8 cellular contexts compared by ENCODE assay signal in the genomic region with DNA sequence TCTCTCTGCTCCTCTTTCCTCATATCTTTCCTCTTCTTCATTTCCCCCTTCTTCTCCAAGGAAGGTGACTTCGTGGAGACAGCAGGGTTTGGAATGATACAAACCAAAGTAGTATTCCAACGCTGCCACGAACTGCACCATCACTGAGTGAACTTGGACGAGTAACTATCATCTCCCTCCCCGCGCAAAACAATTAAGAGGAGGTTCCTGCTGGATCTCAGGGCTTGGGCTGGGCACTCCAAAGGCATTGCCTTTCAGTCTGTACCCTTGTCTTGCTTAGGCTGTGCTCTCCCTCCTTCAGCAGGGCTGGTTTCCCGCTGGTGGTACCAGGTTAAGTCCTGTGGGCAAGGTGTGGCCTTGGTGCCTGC. TPM values are rescaled to one million over a fixed set of nuclear protein-coding genes. Genes with fewer than 3 reads are reported as not detected.
DNase-seq lines count a peak whose midpoint lies in the region; TF ChIP-seq lines count a peak whose summit lies in the region.

No MANE protein-coding gene starts in this region.

- H3K9ac ChIP-seq in endocrine pancreas (ENCODE audit: control insufficient read depth, insufficient read depth, low read length) (no peak overlapping the region), neural progenitor cell (no peak overlapping the region)

- H3K9me3 Mint-ChIP-seq in neural progenitor cell, result no peaks in the 10 kb centered on the region

- H3K4me3 Mint-ChIP-seq in neural progenitor cell, result peak overlapping the region; percentile 78

- DNase-seq in BJ (ENCODE audit: low read depth) (no peak), LNCaP clone FGC (ENCODE audit: low read depth) (no peak), neural progenitor cell (ENCODE audit: low spot score) (no peak), GM20000 (ENCODE audit: low spot score) (no peak), thyroid gland (no peak), GM10266 (ENCODE audit: extremely low spot score) (no peak), NCI-H128 (lab: John Stamatoyannopoulos, UW; ENCODE audit: unreplicated experiment) (no peak)

- peaks cover 16% of the 10 kb centered on the region for H3K79me2 ChIP-seq in neural progenitor cell (ENCODE audit: low read depth)

- peaks cover 32% of the 10 kb centered on the region for H4K20me1 ChIP-seq in neural progenitor cell (ENCODE audit: low read depth)

- H3K27ac ChIP-seq in neural progenitor cell (no peak overlapping the region), thyroid gland (no peak overlapping the region)

- intact Hi-C loops in thyroid gland (cut with DNase I), result no loop called here

- TF ChIP-seq POLR2A in thyroid gland (IDR thresholded peaks at IDR 0.05), result no peak

- H3K27me3 ChIP-seq in BJ (ENCODE audit: control insufficient read depth, insufficient read depth, low read length) (peaks cover 22% of the 10 kb centered on the region), endocrine pancreas (ENCODE audit: control insufficient read depth, insufficient read depth, low read length) (no peaks in the 10 kb centered on the region), neural progenitor cell (peaks cover 69% of the 10 kb centered on the region), thyroid gland (no peaks in the 10 kb centered on the region)

- H3K36me3 Mint-ChIP-seq in neural progenitor cell, result no peaks in the 10 kb centered on the region

- TF ChIP-seq CTCF in BJ (IDR thresholded peaks at IDR 0.05; ENCODE audit: insufficient read depth, low read depth, low read length) (no peak), LNCaP clone FGC (IDR thresholded peaks at IDR 0.05; ENCODE audit: control insufficient read depth, extremely low read depth, insufficient read depth) (no peak), neural progenitor cell (IDR thresholded peaks at IDR 0.05) (no peak), GM20000 (IDR thresholded peaks at IDR 0.05; ENCODE audit: extremely low read depth, missing control alignments) (no peak), thyroid gland (IDR thresholded peaks at IDR 0.05) (no peak), GM10266 (IDR thresholded peaks at IDR 0.05; ENCODE audit: control insufficient read depth, insufficient read depth, low read depth, missing control alignments) (no peak)

- H3K36me3 ChIP-seq in BJ (ENCODE audit: control insufficient read depth, insufficient read depth, low read length) (no peaks in the 10 kb centered on the region), endocrine pancreas (ENCODE audit: control insufficient read depth, insufficient read depth, low read length) (no peaks in the 10 kb centered on the region), neural progenitor cell (no peaks in the 10 kb centered on the region), thyroid gland (no peaks in the 10 kb centered on the region)

- H3K4me1 Mint-ChIP-seq in neural progenitor cell, result peaks cover 30% of the 10 kb centered on the region

- H3K4me3 ChIP-seq in BJ (ENCODE audit: low read depth, low read length) (peak overlapping the region; percentile 64), LNCaP clone FGC (ENCODE audit: low read depth, low read length) (peak overlapping the region; percentile 47), endocrine pancreas (ENCODE audit: control insufficient read depth, insufficient read depth, low read length) (peak overlapping the region; percentile 66), neural progenitor cell (peak overlapping the region; percentile 66), thyroid gland (replicated peaks in 1 of 3) (peak overlapping the region in 1 of 3 donors; percentile 57)

- peaks cover 19% of the 10 kb centered on the region for H3F3A ChIP-seq in neural progenitor cell (ENCODE audit: low read depth)

- peak overlapping the region; percentile 12 for H2AFZ ChIP-seq in neural progenitor cell (replicated peaks)

- H3K27me3 Mint-ChIP-seq in neural progenitor cell (ENCODE audit: insufficient read depth, low read depth), result peaks cover 46% of the 10 kb centered on the region

- H3K4me1 ChIP-seq in endocrine pancreas (ENCODE audit: control insufficient read depth, insufficient read depth, low read length) (peaks cover 9% of the 10 kb centered on the region), neural progenitor cell (peaks cover 19% of the 10 kb centered on the region), thyroid gland (peaks cover 19 to 30% of the 10 kb centered on the region in 2 donors)

- H3K9me3 ChIP-seq in endocrine pancreas (ENCODE audit: control insufficient read depth, low read length), result no peaks in the 10 kb centered on the region
- no peaks in the 10 kb centered on the region for H3K9me3 ChIP-seq in neural progenitor cell (ENCODE audit: low read depth)
- no peaks in the 10 kb centered on the region for H3K9me3 ChIP-seq in thyroid gland

- H3K27ac Mint-ChIP-seq in neural progenitor cell, result no peak overlapping the region

- CTCF ChIA-PET in BJ (lab: Yijun Ruan, JAX), result no interaction called here

- POLR2A ChIA-PET in BJ (lab: Charles Lee), result interaction anchor here (0.6 kb wide), 1 partner anchor 1199 kb away, joined by 3 read pairs; no protein-coding TSS in a partner anchor

- 32 to 36% methylated on average over 7 of the region's 7 CpGs for WGBS in thyroid gland, 2 donors

- H3K4me2 ChIP-seq in neural progenitor cell, result peak overlapping the region; percentile 76

RNA-seq across cellular contexts. Expression of gene PITX3, which starts 0.8 kb away (rescaled TPM):
- not detected in 2 replicates for polyA plus RNA-seq in BJ (2011; rRNA removed)
- polyA minus RNA-seq in BJ (2011; rRNA and poly(A)+ RNA removed), result not detected in 2 replicates
- total RNA-seq in neural progenitor cell (ENCODE audit: low replicate concordance) (0.46 TPM in 1 of 2 replicates, not detected in the other), thyroid gland (under 1 TPM in 1 of 4 donors, not detected in 3; 0.45 TPM)

RNA-seq across cellular contexts. Expression of gene GBF1, which starts 3.2 kb away (rescaled TPM):
- 19.0 and 28.4 TPM in 2 replicates for polyA plus RNA-seq in BJ (2011; rRNA removed)
- polyA minus RNA-seq in BJ (2011; rRNA and poly(A)+ RNA removed), result 54.6 and 65.0 TPM in 2 replicates
- 23.5 and 37.9 TPM in 2 replicates for total RNA-seq in neural progenitor cell (ENCODE audit: low replicate concordance)
- 10 to 100 TPM; 34.0 to 68.3 (median 53.5) TPM for total RNA-seq in thyroid gland

RNA-seq across cellular contexts. Expression of gene ELOVL3, which starts 16.0 kb away (rescaled TPM):
- polyA plus RNA-seq in BJ (2011; rRNA removed), result 0.34 and 0.43 TPM in 2 replicates
- 0.38 TPM in 1 of 2 replicates, not detected in the other for polyA minus RNA-seq in BJ (2011; rRNA and poly(A)+ RNA removed)
- 0.40 TPM in 1 of 2 replicates, not detected in the other for total RNA-seq in neural progenitor cell (ENCODE audit: low replicate concordance)
- not detected for total RNA-seq in thyroid gland
